In genomic region chr12:98644712-98645571, GRCh38 we compare ENCODE assay signal across 8 cellular contexts. TPM values are rescaled to one million over a fixed set of nuclear protein-coding genes. Genes with fewer than 3 reads are reported as not detected.
DNase-seq lines count a peak whose midpoint lies in the region; ATAC-seq, FAIRE-seq and TF ChIP-seq lines count a peak whose summit lies in the region.

Gene APAF1 (plus strand): TSS chr12:98645290. CDS start chr12:98648360, 3,070 bp downstream.
Gene IKBIP (minus strand): TSS chr12:98644788. CDS start chr12:98644701, 87 bp downstream.

- POLR2A ChIA-PET in RWPE1 (lab: Yijun Ruan, JAX; ENCODE audit: low non-redundant PET), result no interaction called here
- POLR2A ChIA-PET in naive thymus-derived CD8-positive, alpha-beta T cell (lab: Charles Lee), result interaction anchor here (1.0 to 2.9 kb wide), 9 partner anchors 9 to 141 kb away, joined by 3 to 41 read pairs (median 6); partner anchors contain the start of genes SLC25A3 and TMPO

- peak; percentile 93 for FAIRE-seq in H54 (lab: Jason Lieb, UNC)

- CTCF ChIA-PET in RWPE1 (lab: Yijun Ruan, JAX), result interaction anchor here (0.7 to 1.0 kb wide), 2 partner anchors 9 to 30 kb away, joined by 3 read pairs; no protein-coding TSS in a partner anchor

- peaks cover 14% of the 10 kb centered on the region for H3K4me1 Mint-ChIP-seq in activated T-helper 17 cell treated with anti-CD3 and anti-CD28 coated beads, Interleukin-2, amount 50 U/mL, for 72 hours
- H3K4me1 Mint-ChIP-seq in naive thymus-derived CD8-positive, alpha-beta T cell, result peaks cover 6 to 51% (median 34%) of the 10 kb centered on the region in 4 donors
- peaks cover 6 to 12% of the 10 kb centered on the region in 2 donors for H3K4me1 Mint-ChIP-seq in stimulated activated naive B cell treated with anti-CD40 and anti-IgM and Interleukin-4, amounts not matched to agents 10 μg/mL and 1 μg/mL and 100 μg/mL, for 72 hours

- peak; percentile 86 for TF ChIP-seq POLR2A in H54 (IDR thresholded peaks at IDR 0.05; ENCODE audit: low read depth, low read length)

- peak; percentile 97 for DNase-seq in ELF-1 (ENCODE audit: low read depth, low spot score)
- peak; percentile 75 for DNase-seq in H54 (ENCODE audit: insufficient read length, low spot score)
- peak; percentile 99 for DNase-seq in LoVo (ENCODE audit: low spot score)
- peak; percentile 94 for DNase-seq in RWPE1 (ENCODE audit: low spot score)
- peak; percentile 94 for DNase-seq in fibroblast of mammary gland (ENCODE audit: low read depth)
- DNase-seq in naive thymus-derived CD8-positive, alpha-beta T cell, result peak; percentile 92 to 98 (median 96)
- peak; percentile 97 for DNase-seq in stimulated activated naive B cell treated with anti-CD40 and anti-IgM and Interleukin-4, amounts not matched to agents 10 μg/mL and 1 μg/mL and 100 μg/mL, for 72 hours

- TF ChIP-seq CTCF in RWPE1 (conservative IDR thresholded peaks at IDR 0.05; ENCODE audit: low read depth) (no peak), fibroblast of mammary gland (conservative IDR thresholded peaks at IDR 0.05; ENCODE audit: control insufficient read depth, insufficient read depth, low read depth, low read length) (no peak)

- peak within 1 kb of the TSS; percentile 100 for H3K27ac ChIP-seq in RWPE1

- no peaks in the 10 kb centered on the region for H3K9me3 Mint-ChIP-seq in activated T-helper 17 cell treated with anti-CD3 and anti-CD28 coated beads, Interleukin-2, amount 50 U/mL, for 72 hours
- H3K9me3 Mint-ChIP-seq in naive thymus-derived CD8-positive, alpha-beta T cell, result no peaks in the 10 kb centered on the region
- H3K9me3 Mint-ChIP-seq in stimulated activated naive B cell treated with anti-CD40 and anti-IgM and Interleukin-4, amounts not matched to agents 10 μg/mL and 1 μg/mL and 100 μg/mL, for 72 hours, result no peaks in the 10 kb centered on the region

- peak within 1 kb of the TSS; percentile 98 for H3K4me3 Mint-ChIP-seq in activated T-helper 17 cell treated with anti-CD3 and anti-CD28 coated beads, Interleukin-2, amount 50 U/mL, for 72 hours
- peak within 1 kb of the TSS; percentile 97 to 100 (median 98) for H3K4me3 Mint-ChIP-seq in naive thymus-derived CD8-positive, alpha-beta T cell
- H3K4me3 Mint-ChIP-seq in stimulated activated naive B cell treated with anti-CD40 and anti-IgM and Interleukin-4, amounts not matched to agents 10 μg/mL and 1 μg/mL and 100 μg/mL, for 72 hours, result peak within 1 kb of the TSS; percentile 99 to 100

- H3K27ac Mint-ChIP-seq in activated T-helper 17 cell treated with anti-CD3 and anti-CD28 coated beads, Interleukin-2, amount 50 U/mL, for 72 hours, result peak within 1 kb of the TSS; percentile 77
- H3K27ac Mint-ChIP-seq in naive thymus-derived CD8-positive, alpha-beta T cell, result peak within 1 kb of the TSS; percentile 84 to 97 (median 95)
- H3K27ac Mint-ChIP-seq in stimulated activated naive B cell treated with anti-CD40 and anti-IgM and Interleukin-4, amounts not matched to agents 10 μg/mL and 1 μg/mL and 100 μg/mL, for 72 hours, result peak within 1 kb of the TSS; percentile 98

- H3K36me3 Mint-ChIP-seq in activated T-helper 17 cell treated with anti-CD3 and anti-CD28 coated beads, Interleukin-2, amount 50 U/mL, for 72 hours (ENCODE audit: low read depth), result peaks cover 28% of the 10 kb centered on the region
- H3K36me3 Mint-ChIP-seq in naive thymus-derived CD8-positive, alpha-beta T cell, result peaks cover 0 to 13% (median 2%) of the 10 kb centered on the region in 3 donors
- peaks cover 7 to 11% of the 10 kb centered on the region in 2 donors for H3K36me3 Mint-ChIP-seq in stimulated activated naive B cell treated with anti-CD40 and anti-IgM and Interleukin-4, amounts not matched to agents 10 μg/mL and 1 μg/mL and 100 μg/mL, for 72 hours

- peak; percentile 91 for ATAC-seq in activated T-helper 17 cell treated with anti-CD3 and anti-CD28 coated beads, Interleukin-2, amount 50 U/mL, for 72 hours (replicated peaks)
- ATAC-seq in naive thymus-derived CD8-positive, alpha-beta T cell, result peak; percentile 85 to 92
- ATAC-seq in stimulated activated naive B cell treated with anti-CD40 and anti-IgM and Interleukin-4, amounts not matched to agents 10 μg/mL and 1 μg/mL and 100 μg/mL, for 72 hours (replicated peaks), result peak; percentile 86 to 92

- peak within 1 kb of the TSS; percentile 97 for H3K4me3 ChIP-seq in fibroblast of mammary gland (ENCODE audit: control insufficient read depth, low read depth, low read length)

- H3K27me3 Mint-ChIP-seq in activated T-helper 17 cell treated with anti-CD3 and anti-CD28 coated beads, Interleukin-2, amount 50 U/mL, for 72 hours, result no peaks in the 10 kb centered on the region
- no peaks in the 10 kb centered on the region for H3K27me3 Mint-ChIP-seq in naive thymus-derived CD8-positive, alpha-beta T cell
- no peaks in the 10 kb centered on the region for H3K27me3 Mint-ChIP-seq in stimulated activated naive B cell treated with anti-CD40 and anti-IgM and Interleukin-4, amounts not matched to agents 10 μg/mL and 1 μg/mL and 100 μg/mL, for 72 hours

RNA-seq across cellular contexts. Expression of gene APAF1, which starts in this region (rescaled TPM):
- 10 to 100 TPM; 32.7 to 36.4 TPM for total RNA-seq in activated T-helper 17 cell treated with anti-CD3 and anti-CD28 coated beads, Interleukin-2, amount 50 U/mL, for 72 hours
- 10 to 100 TPM; 22.2 to 26.1 TPM for total RNA-seq in naive thymus-derived CD8-positive, alpha-beta T cell
- 1 to 10 TPM; 5.2 to 9.5 (median 5.3) TPM for polyA plus RNA-seq in naive thymus-derived CD8-positive, alpha-beta T cell

RNA-seq across cellular contexts. Expression of gene IKBIP, which starts in this region (rescaled TPM):
- 10 to 100 TPM; 28.6 to 36.5 TPM for total RNA-seq in activated T-helper 17 cell treated with anti-CD3 and anti-CD28 coated beads, Interleukin-2, amount 50 U/mL, for 72 hours
- total RNA-seq in naive thymus-derived CD8-positive, alpha-beta T cell, result 1 to 10 TPM; 8.5 to 9.9 TPM
- polyA plus RNA-seq in naive thymus-derived CD8-positive, alpha-beta T cell, result 1 to 10 TPM; 4.9 to 7.2 (median 5.0) TPM

Comparison
In these comparisons a context has a peak if more than half of its experiments do, and no peak if none do; other contexts are left out.
1. Peak in every context shown above with its lines: DNase-seq, ATAC-seq, H3K4me3 ChIP-seq and H3K27ac ChIP-seq.